1 cellular context compared by ENCODE assay signal in the genomic region with DNA sequence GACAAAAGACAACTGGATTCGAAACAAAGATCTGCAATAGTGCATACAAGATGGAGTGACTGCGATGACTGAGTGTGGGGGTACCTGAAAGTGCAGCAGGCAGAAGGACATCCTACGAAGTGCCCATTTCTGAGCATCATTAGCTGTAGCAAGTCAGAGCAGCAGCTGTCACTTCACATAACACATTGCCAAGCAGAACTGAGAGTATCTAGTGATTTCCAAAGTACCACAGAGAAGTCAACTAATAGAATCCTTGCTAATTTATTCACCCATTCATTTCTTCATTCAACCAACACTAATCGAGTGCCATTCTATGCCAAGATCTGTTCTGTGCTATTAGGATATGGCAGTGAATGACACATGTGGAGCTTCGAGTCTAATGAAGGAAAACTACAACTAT.
TF ChIP-seq lines count a peak whose summit lies in the region.

No MANE protein-coding gene starts in this region.

TF ChIP-seq in GM23338, 12 proteins besides CTCF, POLR2A, EP300 and RAD21 (continued from another document):
- TF ChIP-seq, protein P1, sequence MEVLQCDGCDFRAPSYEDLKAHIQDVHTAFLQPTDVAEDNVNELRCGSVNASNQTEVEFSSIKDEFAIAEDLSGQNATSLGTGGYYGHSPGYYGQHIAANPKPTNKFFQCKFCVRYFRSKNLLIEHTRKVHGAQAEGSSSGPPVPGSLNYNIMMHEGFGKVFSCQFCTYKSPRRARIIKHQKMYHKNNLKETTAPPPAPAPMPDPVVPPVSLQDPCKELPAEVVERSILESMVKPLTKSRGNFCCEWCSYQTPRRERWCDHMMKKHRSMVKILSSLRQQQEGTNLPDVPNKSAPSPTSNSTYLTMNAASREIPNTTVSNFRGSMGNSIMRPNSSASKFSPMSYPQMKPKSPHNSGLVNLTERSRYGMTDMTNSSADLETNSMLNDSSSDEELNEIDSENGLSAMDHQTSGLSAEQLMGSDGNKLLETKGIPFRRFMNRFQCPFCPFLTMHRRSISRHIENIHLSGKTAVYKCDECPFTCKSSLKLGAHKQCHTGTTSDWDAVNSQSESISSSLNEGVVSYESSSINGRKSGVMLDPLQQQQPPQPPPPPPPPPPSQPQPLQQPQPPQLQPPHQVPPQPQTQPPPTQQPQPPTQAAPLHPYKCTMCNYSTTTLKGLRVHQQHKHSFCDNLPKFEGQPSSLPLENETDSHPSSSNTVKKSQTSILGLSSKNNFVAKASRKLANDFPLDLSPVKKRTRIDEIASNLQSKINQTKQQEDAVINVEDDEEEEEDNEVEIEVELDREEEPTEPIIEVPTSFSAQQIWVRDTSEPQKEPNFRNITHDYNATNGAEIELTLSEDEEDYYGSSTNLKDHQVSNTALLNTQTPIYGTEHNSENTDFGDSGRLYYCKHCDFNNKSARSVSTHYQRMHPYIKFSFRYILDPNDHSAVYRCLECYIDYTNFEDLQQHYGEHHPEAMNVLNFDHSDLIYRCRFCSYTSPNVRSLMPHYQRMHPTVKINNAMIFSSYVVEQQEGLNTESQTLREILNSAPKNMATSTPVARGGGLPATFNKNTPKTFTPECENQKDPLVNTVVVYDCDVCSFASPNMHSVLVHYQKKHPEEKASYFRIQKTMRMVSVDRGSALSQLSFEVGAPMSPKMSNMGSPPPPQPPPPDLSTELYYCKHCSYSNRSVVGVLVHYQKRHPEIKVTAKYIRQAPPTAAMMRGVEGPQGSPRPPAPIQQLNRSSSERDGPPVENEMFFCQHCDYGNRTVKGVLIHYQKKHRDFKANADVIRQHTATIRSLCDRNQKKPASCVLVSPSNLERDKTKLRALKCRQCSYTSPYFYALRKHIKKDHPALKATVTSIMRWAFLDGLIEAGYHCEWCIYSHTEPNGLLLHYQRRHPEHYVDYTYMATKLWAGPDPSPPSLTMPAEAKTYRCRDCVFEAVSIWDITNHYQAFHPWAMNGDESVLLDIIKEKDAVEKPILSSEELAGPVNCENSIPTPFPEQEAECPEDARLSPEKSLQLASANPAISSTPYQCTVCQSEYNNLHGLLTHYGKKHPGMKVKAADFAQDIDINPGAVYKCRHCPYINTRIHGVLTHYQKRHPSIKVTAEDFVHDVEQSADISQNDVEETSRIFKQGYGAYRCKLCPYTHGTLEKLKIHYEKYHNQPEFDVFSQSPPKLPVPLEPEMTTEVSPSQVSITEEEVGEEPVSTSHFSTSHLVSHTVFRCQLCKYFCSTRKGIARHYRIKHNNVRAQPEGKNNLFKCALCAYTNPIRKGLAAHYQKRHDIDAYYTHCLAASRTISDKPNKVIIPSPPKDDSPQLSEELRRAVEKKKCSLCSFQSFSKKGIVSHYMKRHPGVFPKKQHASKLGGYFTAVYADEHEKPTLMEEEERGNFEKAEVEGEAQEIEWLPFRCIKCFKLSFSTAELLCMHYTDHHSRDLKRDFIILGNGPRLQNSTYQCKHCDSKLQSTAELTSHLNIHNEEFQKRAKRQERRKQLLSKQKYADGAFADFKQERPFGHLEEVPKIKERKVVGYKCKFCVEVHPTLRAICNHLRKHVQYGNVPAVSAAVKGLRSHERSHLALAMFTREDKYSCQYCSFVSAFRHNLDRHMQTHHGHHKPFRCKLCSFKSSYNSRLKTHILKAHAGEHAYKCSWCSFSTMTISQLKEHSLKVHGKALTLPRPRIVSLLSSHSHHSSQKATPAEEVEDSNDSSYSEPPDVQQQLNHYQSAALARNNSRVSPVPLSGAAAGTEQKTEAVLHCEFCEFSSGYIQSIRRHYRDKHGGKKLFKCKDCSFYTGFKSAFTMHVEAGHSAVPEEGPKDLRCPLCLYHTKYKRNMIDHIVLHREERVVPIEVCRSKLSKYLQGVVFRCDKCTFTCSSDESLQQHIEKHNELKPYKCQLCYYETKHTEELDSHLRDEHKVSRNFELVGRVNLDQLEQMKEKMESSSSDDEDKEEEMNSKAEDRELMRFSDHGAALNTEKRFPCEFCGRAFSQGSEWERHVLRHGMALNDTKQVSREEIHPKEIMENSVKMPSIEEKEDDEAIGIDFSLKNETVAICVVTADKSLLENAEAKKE (CRISPR knock-in tag; IDR thresholded peaks at IDR 0.05): no peak
- TF ChIP-seq NANOG (IDR thresholded peaks at IDR 0.05; ENCODE audit: borderline replicate concordance) (no peak), STAT1 (IDR thresholded peaks at IDR 0.05; ENCODE audit: unreplicated experiment) (no peak), ZNF331 (CRISPR knock-in tag; IDR thresholded peaks at IDR 0.05; ENCODE audit: low read depth) (no peak), EZH2phosphoT487 (IDR thresholded peaks at IDR 0.05; ENCODE audit: unreplicated experiment) (no peak), ZNF114 (CRISPR knock-in tag; IDR thresholded peaks at IDR 0.05) (no peak), POLR2AphosphoS5 (IDR thresholded peaks at IDR 0.05; ENCODE audit: low read depth) (no peak), CREB1 (CRISPR knock-in tag; IDR thresholded peaks at IDR 0.05; ENCODE audit: low read depth) (no peak)
- TF ChIP-seq, protein P2, sequence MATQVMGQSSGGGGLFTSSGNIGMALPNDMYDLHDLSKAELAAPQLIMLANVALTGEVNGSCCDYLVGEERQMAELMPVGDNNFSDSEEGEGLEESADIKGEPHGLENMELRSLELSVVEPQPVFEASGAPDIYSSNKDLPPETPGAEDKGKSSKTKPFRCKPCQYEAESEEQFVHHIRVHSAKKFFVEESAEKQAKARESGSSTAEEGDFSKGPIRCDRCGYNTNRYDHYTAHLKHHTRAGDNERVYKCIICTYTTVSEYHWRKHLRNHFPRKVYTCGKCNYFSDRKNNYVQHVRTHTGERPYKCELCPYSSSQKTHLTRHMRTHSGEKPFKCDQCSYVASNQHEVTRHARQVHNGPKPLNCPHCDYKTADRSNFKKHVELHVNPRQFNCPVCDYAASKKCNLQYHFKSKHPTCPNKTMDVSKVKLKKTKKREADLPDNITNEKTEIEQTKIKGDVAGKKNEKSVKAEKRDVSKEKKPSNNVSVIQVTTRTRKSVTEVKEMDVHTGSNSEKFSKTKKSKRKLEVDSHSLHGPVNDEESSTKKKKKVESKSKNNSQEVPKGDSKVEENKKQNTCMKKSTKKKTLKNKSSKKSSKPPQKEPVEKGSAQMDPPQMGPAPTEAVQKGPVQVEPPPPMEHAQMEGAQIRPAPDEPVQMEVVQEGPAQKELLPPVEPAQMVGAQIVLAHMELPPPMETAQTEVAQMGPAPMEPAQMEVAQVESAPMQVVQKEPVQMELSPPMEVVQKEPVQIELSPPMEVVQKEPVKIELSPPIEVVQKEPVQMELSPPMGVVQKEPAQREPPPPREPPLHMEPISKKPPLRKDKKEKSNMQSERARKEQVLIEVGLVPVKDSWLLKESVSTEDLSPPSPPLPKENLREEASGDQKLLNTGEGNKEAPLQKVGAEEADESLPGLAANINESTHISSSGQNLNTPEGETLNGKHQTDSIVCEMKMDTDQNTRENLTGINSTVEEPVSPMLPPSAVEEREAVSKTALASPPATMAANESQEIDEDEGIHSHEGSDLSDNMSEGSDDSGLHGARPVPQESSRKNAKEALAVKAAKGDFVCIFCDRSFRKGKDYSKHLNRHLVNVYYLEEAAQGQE (IDR thresholded peaks at IDR 0.05; ENCODE audit: unreplicated experiment): no peak
